In the genomic region with DNA sequence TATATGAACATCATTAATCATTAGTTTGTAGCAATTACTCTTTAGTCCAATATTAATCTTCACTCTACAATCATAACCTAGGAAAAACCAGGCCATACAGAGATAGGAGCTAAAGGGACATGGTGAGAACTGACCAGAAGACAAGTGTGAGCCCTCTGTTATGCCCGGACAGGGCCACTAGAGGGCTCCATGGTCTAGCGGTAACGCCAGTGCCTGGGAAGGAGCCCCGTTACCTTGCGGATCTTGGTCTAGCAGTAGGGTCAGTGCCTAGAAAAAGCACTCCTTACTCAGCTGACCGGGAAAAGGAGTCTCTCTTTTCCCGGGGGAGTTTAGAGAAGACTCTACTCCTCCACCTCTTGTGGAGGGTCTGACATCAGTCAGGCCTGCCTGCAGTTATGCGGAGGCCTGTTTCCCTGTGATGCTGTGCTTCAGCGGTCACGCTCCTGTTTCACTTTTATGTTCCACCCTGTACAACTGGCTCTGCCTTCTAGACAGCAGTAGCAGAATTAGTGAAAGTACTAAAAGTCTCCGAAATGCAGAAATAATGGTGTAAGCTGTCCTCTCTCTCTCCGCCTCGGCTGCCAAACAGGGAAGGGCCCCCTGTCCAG, we compare ENCODE assay signal across 8 cellular contexts. TPM values are rescaled to one million over a fixed set of nuclear protein-coding genes. Genes with fewer than 3 reads are reported as not detected.
DNase-seq lines count a peak whose midpoint lies in the region; ATAC-seq and TF ChIP-seq lines count a peak whose summit lies in the region.

No MANE protein-coding gene starts in this region.

- peak; percentile 49 for TF ChIP-seq CTCF in Calu3 (IDR thresholded peaks at IDR 0.05; ENCODE audit: unreplicated experiment)
- peak; percentile 71 to 90 (median 82) for TF ChIP-seq CTCF in gastroesophageal sphincter (IDR thresholded peaks at IDR 0.05)
- TF ChIP-seq CTCF in ovary (IDR thresholded peaks at IDR 0.05): peak; percentile 50 to 66 (median 50)
- peak in 2 of 3 experiments; percentile 65 to 86 for TF ChIP-seq CTCF in testis (IDR thresholded peaks at IDR 0.05)

- H3K4me1 ChIP-seq in gastroesophageal sphincter (peaks cover 0 to 5% (median 0%) of the 10 kb centered on the region in 3 donors), ovary (ENCODE audit: insufficient read depth) (no peaks in the 10 kb centered on the region), testis (no peaks in the 10 kb centered on the region)

- H3K4me3 Mint-ChIP-seq in Calu3 (ENCODE audit: low read depth, unreplicated experiment): no peak overlapping the region

- no TSS peak for BruUV-seq in Calu3 (replicated peaks; lab: Mats Ljungman, UMichigan)

- peaks cover 3% of the 10 kb centered on the region for H3K9me3 Mint-ChIP-seq in Calu3 (ENCODE audit: low read depth, unreplicated experiment)

- CTCF ChIA-PET in Calu3 (lab: Charles Lee): no interaction called here

- TF ChIP-seq EP300 in Ishikawa (IDR thresholded peaks at IDR 0.05; ENCODE audit: borderline replicate concordance): no peak
- TF ChIP-seq EP300 in gastroesophageal sphincter (IDR thresholded peaks at IDR 0.05): no peak
- TF ChIP-seq EP300 in ovary (IDR thresholded peaks at IDR 0.05): no peak

- H3K9me3 ChIP-seq in gastroesophageal sphincter: no peaks in the 10 kb centered on the region
- H3K9me3 ChIP-seq in ovary: no peaks in the 10 kb centered on the region
- no peaks in the 10 kb centered on the region for H3K9me3 ChIP-seq in testis

- no peaks in the 10 kb centered on the region for H3K36me3 ChIP-seq in gastroesophageal sphincter
- H3K36me3 ChIP-seq in ovary: no peaks in the 10 kb centered on the region
- no peaks in the 10 kb centered on the region for H3K36me3 ChIP-seq in testis (ENCODE audit: low read depth, missing control alignments)

- H3K4me3 ChIP-seq in gastroesophageal sphincter: peak overlapping the region; percentile 32 to 37
- peak overlapping the region; percentile 26 for H3K4me3 ChIP-seq in ovary
- H3K4me3 ChIP-seq in testis: peak overlapping the region in 1 of 2 donors; percentile 38

- H3K27me3 ChIP-seq in gastroesophageal sphincter (peaks cover 22% of the 10 kb centered on the region), ovary (no peaks in the 10 kb centered on the region), testis (no peaks in the 10 kb centered on the region)

- peak; percentile 64 for DNase-seq in Calu3
- DNase-seq in SHP77 treated with DMSO at 0.1 percent for 48 hours (lab: John Stamatoyannopoulos, UW): peak; percentile 12
- peak; percentile 48 for DNase-seq in activated gamma-delta T cell treated with anti-CD3 and anti-CD28 coated beads, Interleukin-2, amount 50 U/mL, for 16 hours (ENCODE audit: low read depth)
- DNase-seq in ovary: peak; percentile 56 to 81 (median 74)
- peak; percentile 87 for DNase-seq in testis

- TF ChIP-seq POLR2A in gastroesophageal sphincter (IDR thresholded peaks at IDR 0.05) (no peak), ovary (IDR thresholded peaks at IDR 0.05) (no peak), testis (IDR thresholded peaks at IDR 0.05) (no peak)

- H3K27ac Mint-ChIP-seq in Calu3 (ENCODE audit: unreplicated experiment): no peak overlapping the region

- 0 to 12% methylated on average over 7 to 10 of the region's 13 CpGs for WGBS in gastroesophageal sphincter (ENCODE audit: low coverage in 1 of 2), 2 donors
- 15 to 23% (median 18%) methylated on average over 13 of the region's 13 CpGs for WGBS in ovary, 3 donors
- whole genome bisulfite sequencing in testis, 2 donors: 15 to 23% methylated on average over 13 of the region's 13 CpGs

- intact Hi-C loops in Calu3 (cut with micrococcal nuclease; ENCODE audit: unreplicated experiment) (loop anchor here (2.0 kb wide), 2 partner anchors 69 to 591 kb away; no protein-coding TSS in a partner anchor), ovary (cut with DNase I) (loop anchor here (5.0 to 10.0 kb wide), 3 partner anchors 589 to 599 kb away; no protein-coding TSS in a partner anchor), testis (cut with DNase I; ENCODE audit: low total_unique reads) (no loop called here)

- peak; percentile 88 for TF ChIP-seq RAD21 in Ishikawa (IDR thresholded peaks at IDR 0.05; ENCODE audit: low read depth)

- H3K27me3 Mint-ChIP-seq in Calu3 (ENCODE audit: unreplicated experiment): no peaks in the 10 kb centered on the region

- no peak overlapping the region for H3K27ac ChIP-seq in gastroesophageal sphincter
- no peak overlapping the region for H3K27ac ChIP-seq in ovary
- no peak overlapping the region for H3K27ac ChIP-seq in testis

- ATAC-seq in gastroesophageal sphincter: peak; percentile 69
- ATAC-seq in GM21737 (IDR thresholded peaks at IDR 0.05; ENCODE audit: unreplicated experiment): no peak

- no peaks in the 10 kb centered on the region for H3K36me3 Mint-ChIP-seq in Calu3 (ENCODE audit: insufficient read depth, unreplicated experiment)

- H3K4me1 Mint-ChIP-seq in Calu3 (ENCODE audit: low read depth, unreplicated experiment): no peaks in the 10 kb centered on the region

TF ChIP-seq in Ishikawa, 13 proteins besides CTCF, POLR2A, EP300 and RAD21:
- TF ChIP-seq TEAD4 (IDR thresholded peaks at IDR 0.05) (no peak), CREB1 (IDR thresholded peaks at IDR 0.05; ENCODE audit: low read depth) (no peak), FOXM1 (IDR thresholded peaks at IDR 0.05; ENCODE audit: borderline replicate concordance, low read depth) (no peak), TAF1 (IDR thresholded peaks at IDR 0.05; ENCODE audit: low read depth) (no peak), ZBTB7A (IDR thresholded peaks at IDR 0.05; ENCODE audit: low read depth) (no peak), YY1 (IDR thresholded peaks at IDR 0.05; ENCODE audit: low read depth) (no peak), EGR1 (IDR thresholded peaks at IDR 0.05) (no peak), TCF12 (IDR thresholded peaks at IDR 0.05; ENCODE audit: low read depth) (no peak), NFIC (IDR thresholded peaks at IDR 0.05) (no peak), CEBPB (IDR thresholded peaks at IDR 0.05) (no peak)
- TF ChIP-seq, protein P1, sequence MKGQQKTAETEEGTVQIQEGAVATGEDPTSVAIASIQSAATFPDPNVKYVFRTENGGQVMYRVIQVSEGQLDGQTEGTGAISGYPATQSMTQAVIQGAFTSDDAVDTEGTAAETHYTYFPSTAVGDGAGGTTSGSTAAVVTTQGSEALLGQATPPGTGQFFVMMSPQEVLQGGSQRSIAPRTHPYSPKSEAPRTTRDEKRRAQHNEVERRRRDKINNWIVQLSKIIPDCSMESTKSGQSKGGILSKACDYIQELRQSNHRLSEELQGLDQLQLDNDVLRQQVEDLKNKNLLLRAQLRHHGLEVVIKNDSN (IDR thresholded peaks at IDR 0.05): no peak
- TF ChIP-seq, protein P2, sequence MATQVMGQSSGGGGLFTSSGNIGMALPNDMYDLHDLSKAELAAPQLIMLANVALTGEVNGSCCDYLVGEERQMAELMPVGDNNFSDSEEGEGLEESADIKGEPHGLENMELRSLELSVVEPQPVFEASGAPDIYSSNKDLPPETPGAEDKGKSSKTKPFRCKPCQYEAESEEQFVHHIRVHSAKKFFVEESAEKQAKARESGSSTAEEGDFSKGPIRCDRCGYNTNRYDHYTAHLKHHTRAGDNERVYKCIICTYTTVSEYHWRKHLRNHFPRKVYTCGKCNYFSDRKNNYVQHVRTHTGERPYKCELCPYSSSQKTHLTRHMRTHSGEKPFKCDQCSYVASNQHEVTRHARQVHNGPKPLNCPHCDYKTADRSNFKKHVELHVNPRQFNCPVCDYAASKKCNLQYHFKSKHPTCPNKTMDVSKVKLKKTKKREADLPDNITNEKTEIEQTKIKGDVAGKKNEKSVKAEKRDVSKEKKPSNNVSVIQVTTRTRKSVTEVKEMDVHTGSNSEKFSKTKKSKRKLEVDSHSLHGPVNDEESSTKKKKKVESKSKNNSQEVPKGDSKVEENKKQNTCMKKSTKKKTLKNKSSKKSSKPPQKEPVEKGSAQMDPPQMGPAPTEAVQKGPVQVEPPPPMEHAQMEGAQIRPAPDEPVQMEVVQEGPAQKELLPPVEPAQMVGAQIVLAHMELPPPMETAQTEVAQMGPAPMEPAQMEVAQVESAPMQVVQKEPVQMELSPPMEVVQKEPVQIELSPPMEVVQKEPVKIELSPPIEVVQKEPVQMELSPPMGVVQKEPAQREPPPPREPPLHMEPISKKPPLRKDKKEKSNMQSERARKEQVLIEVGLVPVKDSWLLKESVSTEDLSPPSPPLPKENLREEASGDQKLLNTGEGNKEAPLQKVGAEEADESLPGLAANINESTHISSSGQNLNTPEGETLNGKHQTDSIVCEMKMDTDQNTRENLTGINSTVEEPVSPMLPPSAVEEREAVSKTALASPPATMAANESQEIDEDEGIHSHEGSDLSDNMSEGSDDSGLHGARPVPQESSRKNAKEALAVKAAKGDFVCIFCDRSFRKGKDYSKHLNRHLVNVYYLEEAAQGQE (IDR thresholded peaks at IDR 0.05; ENCODE audit: low read depth): no peak
- TF ChIP-seq, protein P3, sequence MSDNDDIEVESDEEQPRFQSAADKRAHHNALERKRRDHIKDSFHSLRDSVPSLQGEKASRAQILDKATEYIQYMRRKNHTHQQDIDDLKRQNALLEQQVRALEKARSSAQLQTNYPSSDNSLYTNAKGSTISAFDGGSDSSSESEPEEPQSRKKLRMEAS (IDR thresholded peaks at IDR 0.05): no peak

RNA-seq across cellular contexts. Expression of a gene that starts 13.8 kb away (rescaled TPM):
- total RNA-seq in Calu3 (2022) (not detected in 2 replicates), gastroesophageal sphincter (not detected), ovary (not detected), testis (under 1 TPM in 1 of 2 donors, not detected in 1; 0.06 TPM)
- polyA plus RNA-seq in ovary (not detected), testis (ENCODE audit: insufficient read depth, low read depth, low replicate concordance) (not detected)

RNA-seq across cellular contexts. Expression of a gene that starts 26.8 kb away (rescaled TPM):
- total RNA-seq in Calu3 (2022) (not detected in 2 replicates), gastroesophageal sphincter (under 1 TPM in 2 of 4 donors, not detected in 2; 0.12 to 0.17 TPM), ovary (not detected), testis (under 1 TPM; 0.62 to 0.79 TPM)
- polyA plus RNA-seq in ovary (not detected), testis (ENCODE audit: insufficient read depth, low read depth, low replicate concordance) (1.7 TPM)

RNA-seq across cellular contexts. Expression of a gene that starts 45.1 kb away (rescaled TPM):
- not detected in 2 replicates for total RNA-seq in Calu3 (2022)
- total RNA-seq in gastroesophageal sphincter: not detected
- total RNA-seq in ovary: not detected
- polyA plus RNA-seq in ovary: not detected
- 1 to 10 TPM in 1 of 2 donors, under 1 TPM in 1; 0.62 to 1.5 TPM for total RNA-seq in testis
- 2.3 TPM for polyA plus RNA-seq in testis (ENCODE audit: insufficient read depth, low read depth, low replicate concordance)

Comparison
In these comparisons a context has a peak if more than half of its experiments do, and no peak if none do; other contexts are left out.
1. DNase-seq: peak in every context shown above with its lines; median percentile 87 in testis; 74 in ovary; 64 in Calu3; 48 in activated gamma-delta T cell treated with anti-CD3 and anti-CD28 coated beads, Interleukin-2, amount 50 U/mL, for 16 hours; 12 in SHP77 treated with DMSO at 0.1 percent for 48 hours.